ENCODE assay signal across 1 cellular context in the genomic region with DNA sequence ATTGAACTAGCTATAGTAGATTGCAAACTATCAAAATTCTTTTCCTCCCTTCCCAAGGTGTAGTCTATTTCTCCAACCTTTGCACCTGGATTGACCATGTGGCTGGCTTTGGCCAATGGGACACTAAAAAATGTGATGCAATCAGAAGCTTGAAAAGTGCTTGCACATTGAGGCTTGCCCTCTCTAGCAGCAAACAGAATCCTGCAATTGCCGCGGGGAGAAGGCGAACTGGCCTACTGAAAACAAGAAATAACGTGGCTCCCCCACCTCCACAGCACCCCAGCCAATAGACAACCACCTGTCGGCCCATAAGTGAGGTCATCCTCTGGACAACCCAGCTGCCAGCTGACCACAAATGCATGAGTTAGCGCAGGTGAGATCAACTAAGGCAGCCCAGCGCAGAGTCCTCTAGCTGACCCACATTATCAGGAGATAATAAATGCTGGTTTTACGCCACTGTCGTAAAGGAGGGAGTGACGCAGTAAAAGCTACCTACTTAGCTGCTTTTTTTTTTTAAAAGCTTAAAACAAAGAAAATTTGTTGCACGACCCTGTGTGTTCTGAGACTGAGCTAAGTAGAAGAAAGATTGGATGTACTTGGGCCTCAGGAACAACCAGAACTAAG.
TF ChIP-seq lines count a peak whose summit lies in the region.

No MANE protein-coding gene starts in this region.

TF ChIP-seq in HepG2, 621 proteins besides CTCF, POLR2A, EP300 and RAD21 (continued from another document):
- peak; percentile 19; the same call in 1 of the 2 replicates for TF ChIP-seq HNF4G (IDR thresholded peaks at IDR 0.05; ENCODE audit: borderline replicate concordance, low read depth, low read length)
- TF ChIP-seq HNF4G (CRISPR knock-in tag; IDR thresholded peaks at IDR 0.05; ENCODE audit: borderline replicate concordance, low read depth), result no peak
- TF ChIP-seq HNF4A (CRISPR knock-in tag; IDR thresholded peaks at IDR 0.05), result peak; percentile 60
- TF ChIP-seq NFYC (CRISPR knock-in tag; IDR thresholded peaks at IDR 0.05), result peak; percentile 70
- TF ChIP-seq ZBTB21 (CRISPR knock-in tag; IDR thresholded peaks at IDR 0.05), result 0 out of 2 replicates have a peak, but pooled peaks have one; percentile 14
- no peak for TF ChIP-seq IKZF4 (CRISPR knock-in tag; IDR thresholded peaks at IDR 0.05; ENCODE audit: borderline replicate concordance, low read depth, not compliant biosample characterization)
- TF ChIP-seq POGZ (CRISPR knock-in tag; IDR thresholded peaks at IDR 0.05), result peak; percentile 21; the same call in 1 of the 2 replicates
- no peak for TF ChIP-seq ZNF282 (IDR thresholded peaks at IDR 0.05; ENCODE audit: partially characterized antibody)
- TF ChIP-seq, protein P1, sequence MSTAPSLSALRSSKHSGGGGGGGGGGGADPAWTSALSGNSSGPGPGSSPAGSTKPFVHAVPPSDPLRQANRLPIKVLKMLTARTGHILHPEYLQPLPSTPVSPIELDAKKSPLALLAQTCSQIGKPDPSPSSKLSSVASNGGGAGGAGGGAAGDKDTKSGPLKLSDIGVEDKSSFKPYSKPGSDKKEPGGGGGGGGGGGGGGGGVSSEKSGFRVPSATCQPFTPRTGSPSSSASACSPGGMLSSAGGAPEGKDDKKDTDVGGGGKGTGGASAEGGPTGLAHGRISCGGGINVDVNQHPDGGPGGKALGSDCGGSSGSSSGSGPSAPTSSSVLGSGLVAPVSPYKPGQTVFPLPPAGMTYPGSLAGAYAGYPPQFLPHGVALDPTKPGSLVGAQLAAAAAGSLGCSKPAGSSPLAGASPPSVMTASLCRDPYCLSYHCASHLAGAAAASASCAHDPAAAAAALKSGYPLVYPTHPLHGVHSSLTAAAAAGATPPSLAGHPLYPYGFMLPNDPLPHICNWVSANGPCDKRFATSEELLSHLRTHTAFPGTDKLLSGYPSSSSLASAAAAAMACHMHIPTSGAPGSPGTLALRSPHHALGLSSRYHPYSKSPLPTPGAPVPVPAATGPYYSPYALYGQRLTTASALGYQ (CRISPR knock-in tag; IDR thresholded peaks at IDR 0.05), result no peak
